Comparison of ENCODE assay signal across 8 cellular contexts in genomic region chr19:56314584-56315075, GRCh38. TPM values are rescaled to one million over a fixed set of nuclear protein-coding genes. Genes with fewer than 3 reads are reported as not detected.
DNase-seq lines count a peak whose midpoint lies in the region; ATAC-seq and TF ChIP-seq lines count a peak whose summit lies in the region.

TSS of gene ZSCAN5A (minus strand) at chr19:56314839. CDS start at chr19:56225046, 89,793 bp downstream.

- peak; percentile 74 for ATAC-seq in GM18909 (IDR thresholded peaks at IDR 0.05; ENCODE audit: poor library complexity, unreplicated experiment)
- peak; percentile 72 for ATAC-seq in HG03159 (IDR thresholded peaks at IDR 0.05; ENCODE audit: unreplicated experiment)

- H3K36me3 ChIP-seq in WERI-Rb-1 (no peaks in the 10 kb centered on the region), breast epithelium (no peaks in the 10 kb centered on the region), iPS-20b (ENCODE audit: insufficient read depth, low read depth, low read length) (peaks cover 10% of the 10 kb centered on the region; the same call in 1 of the 2 replicates), skeletal muscle tissue (ENCODE audit: control insufficient read depth in 3 of 3, insufficient read depth in 3 of 3, low read length in 3 of 3) (peaks cover 0 to 6% (median 2%) of the 10 kb centered on the region in 3 donors)

- H3K4me3 ChIP-seq in WERI-Rb-1 (ENCODE audit: low read depth, low read length) (peak within 1 kb of the TSS; percentile 68), breast epithelium (peak within 1 kb of the TSS; percentile 53 to 75 (median 74)), iPS-20b (ENCODE audit: low read length) (peak within 1 kb of the TSS; percentile 78), skeletal muscle tissue (ENCODE audit: low read length in 3 of 3) (peak within 1 kb of the TSS; percentile 96 to 100 (median 99))

- no peaks in the 10 kb centered on the region for H3K27me3 ChIP-seq in WERI-Rb-1 (ENCODE audit: insufficient read depth, low read depth, severe bottlenecking)
- no peaks in the 10 kb centered on the region for H3K27me3 ChIP-seq in breast epithelium
- H3K27me3 ChIP-seq in iPS-20b (ENCODE audit: insufficient read depth, low read length) = no peaks in the 10 kb centered on the region
- H3K27me3 ChIP-seq in skeletal muscle tissue (ENCODE audit: control insufficient read depth in 3 of 3, insufficient read depth in 3 of 3, low read length in 3 of 3) = no peaks in the 10 kb centered on the region

- H3K27ac ChIP-seq in WERI-Rb-1 = peak within 1 kb of the TSS; percentile 94
- H3K27ac ChIP-seq in breast epithelium = peak within 1 kb of the TSS; percentile 98 to 99
- H3K27ac ChIP-seq in iPS-20b (ENCODE audit: low read length) = peak within 1 kb of the TSS; percentile 54
- H3K27ac ChIP-seq in skeletal muscle tissue (ENCODE audit: low read depth, low read length) = peak within 1 kb of the TSS; percentile 94

- H3K4me1 ChIP-seq in breast epithelium (no peaks in the 10 kb centered on the region), iPS-20b (ENCODE audit: insufficient read depth, low read length) (no peaks in the 10 kb centered on the region), skeletal muscle tissue (ENCODE audit: control insufficient read depth in 3 of 3, insufficient read depth in 3 of 3, low read length in 3 of 3) (peaks cover 13 to 18% (median 13%) of the 10 kb centered on the region in 3 donors)

- TF ChIP-seq CTCF in WERI-Rb-1 (IDR thresholded peaks at IDR 0.05; ENCODE audit: low read depth, low read length) (no peak), breast epithelium (IDR thresholded peaks at IDR 0.05) (no peak)

- peak; percentile 25 for TF ChIP-seq POLR2A in breast epithelium (IDR thresholded peaks at IDR 0.05)

- DNase-seq in AG08395 (ENCODE audit: low spot score) (peak; percentile 99), NCI-H2227 (lab: John Stamatoyannopoulos, UW; ENCODE audit: unreplicated experiment) (peak; percentile 100), WERI-Rb-1 (peak; percentile 96), breast epithelium (ENCODE audit: low spot score in 2 of 2) (peak; percentile 96 to 97)

- intact Hi-C loops in breast epithelium (cut with DNase I; ENCODE audit: low total_unique reads) = no loop called here

- H3K9me3 ChIP-seq in WERI-Rb-1 (ENCODE audit: severe bottlenecking) = no peaks in the 10 kb centered on the region
- no peaks in the 10 kb centered on the region for H3K9me3 ChIP-seq in breast epithelium
- no peaks in the 10 kb centered on the region for H3K9me3 ChIP-seq in iPS-20b (ENCODE audit: insufficient read depth, low read depth, low read length)
- H3K9me3 ChIP-seq in skeletal muscle tissue (ENCODE audit: control insufficient read depth in 3 of 3, low read length in 3 of 3) = no peaks in the 10 kb centered on the region

- peak within 1 kb of the TSS; percentile 83 for H3K9ac ChIP-seq in iPS-20b (ENCODE audit: low read depth, low read length)
- peak within 1 kb of the TSS; percentile 92 to 97 (median 96) for H3K9ac ChIP-seq in skeletal muscle tissue (ENCODE audit: low read depth in 1 of 3, low read length in 3 of 3)

RNA-seq across cellular contexts. Expression of gene ZSCAN5A, which starts in this region (rescaled TPM):
- total RNA-seq in breast epithelium (10 to 100 TPM in 2 of 3 donors, 1 to 10 TPM in 1; 6.2 to 13.3 (median 12.5) TPM), skeletal muscle tissue (3.1 TPM)

Comparison
In these comparisons a context has a peak if more than half of its experiments do, and no peak if none do; other contexts are left out.
1. Peak in every context shown above with its lines: DNase-seq, ATAC-seq, H3K4me3 ChIP-seq and H3K27ac ChIP-seq.